23 cellular contexts compared by ENCODE assay signal in the genomic region with DNA sequence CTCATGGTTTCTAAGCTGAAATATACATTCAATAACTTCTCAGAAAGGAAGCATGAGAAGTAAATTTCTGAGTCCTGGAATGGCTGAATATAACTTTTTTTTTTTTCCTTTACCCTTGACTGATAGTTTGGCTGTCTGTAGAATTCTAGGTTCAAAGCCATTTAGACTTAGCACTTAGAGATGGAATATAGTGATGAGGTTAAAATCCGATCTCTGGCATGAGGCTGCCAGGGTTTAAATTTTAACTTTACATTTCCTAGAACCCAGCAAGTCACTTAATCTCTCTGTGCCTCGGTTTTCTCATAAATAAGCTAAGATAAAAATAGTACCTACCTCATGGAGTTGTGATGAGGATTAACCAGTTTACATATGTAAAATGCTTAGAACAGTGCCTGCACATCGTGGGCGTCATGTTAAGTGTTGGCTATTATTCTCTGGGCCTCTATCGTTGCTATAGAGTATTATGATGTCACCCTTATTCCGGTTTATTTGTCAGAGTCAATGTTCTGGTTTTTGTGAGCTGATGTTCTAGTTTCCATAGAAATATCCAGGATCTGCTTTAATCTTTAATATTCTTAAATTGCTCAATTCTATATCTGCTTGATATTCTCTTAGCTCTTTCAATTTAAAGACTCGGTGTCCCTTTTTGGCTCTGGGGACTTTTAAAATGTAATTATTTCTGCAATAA.
DNase-seq lines count a peak whose midpoint lies in the region; ATAC-seq, FAIRE-seq and TF ChIP-seq lines count a peak whose summit lies in the region.
"Had no signal": no experiment of that assay in that cellular context is flagged by ENCODE, and none has a peak within 500 bp of the region (broad histone marks: within the 10 kb centered on the region; RNA-seq: fewer than 3 reads in every experiment).

No MANE protein-coding gene starts in this region.

- TF ChIP-seq POLR2A in A549 (IDR thresholded peaks at IDR 0.05; ENCODE audit: low read length) = no peak

- in situ Hi-C loops in HAP-1 (cut with MboI; ENCODE audit: low sequenced_read_pairs) = no loop called here

- H3K27ac ChIP-seq in A549 (no peak overlapping the region), kidney (ENCODE audit: low read depth in 2 of 2, low read length in 2 of 2) (no peak overlapping the region)
- H3K27ac ChIP-seq: C4-2B, HL-60 had no signal

- FAIRE-seq in A549 (lab: Jason Lieb, UNC) (peak; percentile 79), kidney (lab: Jason Lieb, UNC) (peak; percentile 46)
- FAIRE-seq: D721Med, G401.6, GM12892, GM18507, H54, HTR-8/SVneo, K562 had no signal

- H3K27me3 Mint-ChIP-seq in T-helper 17 cell = no peaks in the 10 kb centered on the region
- H3K27me3 Mint-ChIP-seq in activated naive CD4-positive, alpha-beta T cell treated with anti-CD3 and anti-CD28 coated beads for 36 hours (ENCODE audit: low read depth) = no peaks in the 10 kb centered on the region
- H3K27me3 Mint-ChIP-seq in activated T-cell treated with anti-CD3 and anti-CD28 coated beads, Interleukin-2, amount 50 U/mL, for 4 hours (ENCODE audit: low read depth) = no peaks in the 10 kb centered on the region
- H3K27me3 Mint-ChIP-seq: CD4-positive, alpha-beta T cell had no signal

- no peak for TF ChIP-seq CTCF in A549 (IDR thresholded peaks at IDR 0.05)
- no peak for TF ChIP-seq CTCF in kidney (IDR thresholded peaks at IDR 0.05; ENCODE audit: borderline replicate concordance, extremely low read depth, insufficient read depth)

- H3K4me2 ChIP-seq in A549 = no peak overlapping the region
- H3K4me2 ChIP-seq: GM23338 had no signal

- DNase-seq in A549 (ENCODE audit: low read depth in 1 of 2, low spot score in 1 of 2) (no peak), HAP-1 (ENCODE audit: low spot score in 2 of 2) (peak; percentile 43 to 77), T-helper 17 cell (no peak), kidney (no peak)
- no peak for DNase-seq in activated naive CD4-positive, alpha-beta T cell treated with anti-CD3 and anti-CD28 coated beads for 36 hours
- no peak for DNase-seq in activated T-cell treated with anti-CD3 and anti-CD28 coated beads, Interleukin-2, amount 50 U/mL, for 4 hours
- DNase-seq: AML-193; Caco-2; CD4-positive, alpha-beta T cell; IMR-90 had no signal

- CTCF ChIA-PET in A549 (lab: Yijun Ruan, JAX) = interaction anchor here (0.6 to 1.3 kb wide), 3 partner anchors 19 to 265 kb away, joined by 3 read pairs; no protein-coding TSS in a partner anchor
- CTCF ChIA-PET in activated naive CD4-positive, alpha-beta T cell treated with anti-CD3 and anti-CD28 coated beads for 36 hours (lab: Charles Lee) = interaction anchor here (0.9 kb wide), 1 partner anchor 13 kb away, joined by 3 read pairs; no protein-coding TSS in a partner anchor

- POLR2A ChIA-PET in A549 (lab: Yijun Ruan, JAX) = no interaction called here

- peak overlapping the region; percentile 15 for H3K4me3 Mint-ChIP-seq in T-helper 17 cell
- no peak overlapping the region for H3K4me3 Mint-ChIP-seq in activated naive CD4-positive, alpha-beta T cell treated with anti-CD3 and anti-CD28 coated beads for 36 hours
- H3K4me3 Mint-ChIP-seq in activated T-cell treated with anti-CD3 and anti-CD28 coated beads, Interleukin-2, amount 50 U/mL, for 4 hours = no peak overlapping the region
- H3K4me3 Mint-ChIP-seq: CD4-positive, alpha-beta T cell; GM23338 had no signal

- H3K4me3 ChIP-seq in A549 = no peak overlapping the region
- no peak overlapping the region for H3K4me3 ChIP-seq in HAP-1
- H3K4me3 ChIP-seq in kidney (ENCODE audit: low read length in 2 of 2) = no peak overlapping the region
- H3K4me3 ChIP-seq: GM23338, K562 had no signal

- H3K9me3 Mint-ChIP-seq in activated naive CD4-positive, alpha-beta T cell treated with anti-CD3 and anti-CD28 coated beads for 36 hours = no peaks in the 10 kb centered on the region
- H3K9me3 Mint-ChIP-seq in activated T-cell treated with anti-CD3 and anti-CD28 coated beads, Interleukin-2, amount 50 U/mL, for 4 hours = no peaks in the 10 kb centered on the region
- H3K9me3 Mint-ChIP-seq: CD4-positive, alpha-beta T cell; GM23338 had no signal

- H3K4me1 Mint-ChIP-seq in T-helper 17 cell = peaks cover 6% of the 10 kb centered on the region
- peaks cover 11% of the 10 kb centered on the region for H3K4me1 Mint-ChIP-seq in activated naive CD4-positive, alpha-beta T cell treated with anti-CD3 and anti-CD28 coated beads for 36 hours (ENCODE audit: low read depth)
- H3K4me1 Mint-ChIP-seq in activated T-cell treated with anti-CD3 and anti-CD28 coated beads, Interleukin-2, amount 50 U/mL, for 4 hours (ENCODE audit: low read depth) = peaks cover 22% of the 10 kb centered on the region
- H3K4me1 Mint-ChIP-seq: GM23338 had no signal

- intact Hi-C loops in kidney (cut with DNase I) = no loop called here
- intact Hi-C loops in activated naive CD4-positive, alpha-beta T cell treated with anti-CD3 and anti-CD28 coated beads for 36 hours (cut with micrococcal nuclease) = no loop called here

- no peak overlapping the region for H3K27ac Mint-ChIP-seq in T-helper 17 cell
- no peak overlapping the region for H3K27ac Mint-ChIP-seq in activated naive CD4-positive, alpha-beta T cell treated with anti-CD3 and anti-CD28 coated beads for 36 hours
- H3K27ac Mint-ChIP-seq: CD4-positive, alpha-beta T cell; GM23338 had no signal

- no peak for ATAC-seq in A549
- no peak for ATAC-seq in T-helper 17 cell
- no peak for ATAC-seq in HG02970 (IDR thresholded peaks at IDR 0.05; ENCODE audit: low FRiP score, unreplicated experiment)
- no peak for ATAC-seq in activated T-cell treated with anti-CD3 and anti-CD28 coated beads, Interleukin-2, amount 50 U/mL, for 4 hours
- no peak for ATAC-seq in HG02623 (IDR thresholded peaks at IDR 0.05; ENCODE audit: unreplicated experiment)
- ATAC-seq: GM23338, HCT116, K562 had no signal

- WGBS in A549 (ENCODE audit: missing lambda C conversion rate) = 69% methylated on average over 7 of the region's 7 CpGs

- H3K9ac ChIP-seq in kidney (ENCODE audit: low read length in 2 of 2) = no peak overlapping the region

- H3K9me3 ChIP-seq in A549 = no peaks in the 10 kb centered on the region
- no peaks in the 10 kb centered on the region for H3K9me3 ChIP-seq in HAP-1
- H3K9me3 ChIP-seq in T-helper 17 cell (ENCODE audit: control insufficient read depth, low read length, poor library complexity, severe bottlenecking) = no peaks in the 10 kb centered on the region
- H3K9me3 ChIP-seq in kidney (ENCODE audit: control insufficient read depth in 1 of 2, low read length in 2 of 2) = no peaks in the 10 kb centered on the region
- H3K9me3 ChIP-seq: Caco-2 had no signal

- no peaks in the 10 kb centered on the region for H3K27me3 ChIP-seq in HAP-1 (ENCODE audit: low read depth)

- no peaks in the 10 kb centered on the region for H3K4me1 ChIP-seq in A549
- H3K4me1 ChIP-seq in HAP-1 = peaks cover 10% of the 10 kb centered on the region
- H3K4me1 ChIP-seq in kidney (ENCODE audit: control insufficient read depth in 1 of 2, insufficient read depth in 1 of 2, low read depth in 1 of 2, low read length in 2 of 2) = peaks cover 0 to 5% of the 10 kb centered on the region in 2 donors

- H3K36me3 ChIP-seq in HAP-1 (replicated peaks) = no peaks in the 10 kb centered on the region
- no peaks in the 10 kb centered on the region for H3K36me3 ChIP-seq in kidney (ENCODE audit: control insufficient read depth in 1 of 2, insufficient read depth in 2 of 2, low read length in 2 of 2)

- H3K36me3 Mint-ChIP-seq in T-helper 17 cell (ENCODE audit: low read depth) = no peaks in the 10 kb centered on the region
- H3K36me3 Mint-ChIP-seq in activated naive CD4-positive, alpha-beta T cell treated with anti-CD3 and anti-CD28 coated beads for 36 hours (ENCODE audit: low read depth) = no peaks in the 10 kb centered on the region
- H3K36me3 Mint-ChIP-seq in activated T-cell treated with anti-CD3 and anti-CD28 coated beads, Interleukin-2, amount 50 U/mL, for 4 hours (ENCODE audit: insufficient read depth) = no peaks in the 10 kb centered on the region

- no peak for TF ChIP-seq EP300 in A549 (IDR thresholded peaks at IDR 0.05)

- no peak for TF ChIP-seq RAD21 in A549 (conservative IDR thresholded peaks at IDR 0.05 in 1 of 2, IDR thresholded peaks at IDR 0.05 in 1 of 2)

TF ChIP-seq in A549, 52 proteins besides CTCF, POLR2A, EP300 and RAD21:
- no peak for TF ChIP-seq POLR2AphosphoS2 (conservative IDR thresholded peaks at IDR 0.05; ENCODE audit: low read length)
- TF ChIP-seq, protein P1, sequence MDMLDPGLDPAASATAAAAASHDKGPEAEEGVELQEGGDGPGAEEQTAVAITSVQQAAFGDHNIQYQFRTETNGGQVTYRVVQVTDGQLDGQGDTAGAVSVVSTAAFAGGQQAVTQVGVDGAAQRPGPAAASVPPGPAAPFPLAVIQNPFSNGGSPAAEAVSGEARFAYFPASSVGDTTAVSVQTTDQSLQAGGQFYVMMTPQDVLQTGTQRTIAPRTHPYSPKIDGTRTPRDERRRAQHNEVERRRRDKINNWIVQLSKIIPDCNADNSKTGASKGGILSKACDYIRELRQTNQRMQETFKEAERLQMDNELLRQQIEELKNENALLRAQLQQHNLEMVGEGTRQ (IDR thresholded peaks at IDR 0.05) = no peak
- TF ChIP-seq KDM1A (IDR thresholded peaks at IDR 0.05; ENCODE audit: low read depth) = no peak
- TF ChIP-seq, protein P2, sequence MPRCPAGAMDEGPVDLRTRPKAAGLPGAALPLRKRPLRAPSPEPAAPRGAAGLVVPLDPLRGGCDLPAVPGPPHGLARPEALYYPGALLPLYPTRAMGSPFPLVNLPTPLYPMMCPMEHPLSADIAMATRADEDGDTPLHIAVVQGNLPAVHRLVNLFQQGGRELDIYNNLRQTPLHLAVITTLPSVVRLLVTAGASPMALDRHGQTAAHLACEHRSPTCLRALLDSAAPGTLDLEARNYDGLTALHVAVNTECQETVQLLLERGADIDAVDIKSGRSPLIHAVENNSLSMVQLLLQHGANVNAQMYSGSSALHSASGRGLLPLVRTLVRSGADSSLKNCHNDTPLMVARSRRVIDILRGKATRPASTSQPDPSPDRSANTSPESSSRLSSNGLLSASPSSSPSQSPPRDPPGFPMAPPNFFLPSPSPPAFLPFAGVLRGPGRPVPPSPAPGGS (IDR thresholded peaks at IDR 0.05) = no peak
- no peak for TF ChIP-seq EHF (CRISPR knock-in tag; IDR thresholded peaks at IDR 0.05)
- no peak for TF ChIP-seq HDAC2 (IDR thresholded peaks at IDR 0.05)
- no peak for TF ChIP-seq HOXB5 (CRISPR knock-in tag; IDR thresholded peaks at IDR 0.05)
- TF ChIP-seq SMC3 (IDR thresholded peaks at IDR 0.05) = no peak
- TF ChIP-seq SREBF2 (IDR thresholded peaks at IDR 0.05) = no peak
- TF ChIP-seq, protein P3, sequence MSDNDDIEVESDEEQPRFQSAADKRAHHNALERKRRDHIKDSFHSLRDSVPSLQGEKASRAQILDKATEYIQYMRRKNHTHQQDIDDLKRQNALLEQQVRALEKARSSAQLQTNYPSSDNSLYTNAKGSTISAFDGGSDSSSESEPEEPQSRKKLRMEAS (IDR thresholded peaks at IDR 0.05) = no peak
- no peak for TF ChIP-seq RCOR1 (IDR thresholded peaks at IDR 0.05; ENCODE audit: low read depth, low read length)

Comparison
In these comparisons a context has a peak if more than half of its experiments do, and no peak if none do; other contexts are left out.
1. DNase-seq: peak in HAP-1 (2 of 2); none in A549 (0 of 2), T-helper 17 cell (0 of 3), kidney (single experiment), activated naive CD4-positive, alpha-beta T cell treated with anti-CD3 and anti-CD28 coated beads for 36 hours (single experiment) and activated T-cell treated with anti-CD3 and anti-CD28 coated beads, Interleukin-2, amount 50 U/mL, for 4 hours (single experiment).